In the genomic region with DNA sequence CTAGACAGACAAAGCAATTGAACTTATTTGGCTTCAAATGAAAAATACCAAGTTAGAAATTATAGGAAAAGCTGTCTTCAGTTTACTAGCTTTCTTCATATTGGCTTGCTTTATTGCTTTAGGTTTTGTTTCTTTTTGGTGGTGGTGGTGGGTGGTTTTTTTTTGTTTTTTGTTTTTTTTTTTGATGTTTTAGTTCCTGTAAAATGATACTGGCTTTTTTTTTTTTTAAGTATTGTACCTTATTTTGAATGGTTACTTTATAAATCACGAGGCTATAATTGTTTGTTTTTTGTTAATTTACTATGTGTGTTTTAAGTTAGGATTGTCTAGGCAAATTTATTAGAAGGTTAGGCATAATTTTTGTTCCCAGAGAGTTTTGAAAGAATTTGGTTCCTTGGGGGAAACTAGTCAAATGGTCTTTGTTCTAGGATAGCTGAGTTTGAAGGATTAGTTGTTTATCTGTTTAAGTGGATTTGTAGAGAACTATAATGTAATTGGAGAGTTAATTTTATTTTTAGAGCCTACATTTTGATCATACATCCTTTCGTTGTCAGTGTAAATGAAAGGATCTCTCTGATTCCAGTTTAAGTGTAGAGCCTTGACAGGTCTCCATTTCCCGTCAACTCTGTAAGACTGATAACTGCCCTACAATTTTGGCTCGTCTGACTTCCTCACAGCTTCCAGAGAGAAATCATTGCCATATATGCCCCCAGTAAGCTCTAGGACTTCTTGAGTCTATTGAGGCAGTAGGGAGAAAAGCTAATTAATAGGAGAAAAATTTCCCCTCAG, we compare ENCODE assay signal across 9 cellular contexts. TPM values are rescaled to one million over a fixed set of nuclear protein-coding genes. Genes with fewer than 3 reads are reported as not detected.
DNase-seq lines count a peak whose midpoint lies in the region; ATAC-seq, FAIRE-seq and TF ChIP-seq lines count a peak whose summit lies in the region.
"Had no signal": no experiment of that assay in that cellular context is flagged by ENCODE, and none has a peak within 500 bp of the region (broad histone marks: within the 10 kb centered on the region; RNA-seq: fewer than 3 reads in every experiment).

No MANE protein-coding gene starts in this region.

- H4K20me1 ChIP-seq in MM.1S (ENCODE audit: insufficient read depth, low read length), result peaks cover 40% of the 10 kb centered on the region

- H3F3A ChIP-seq in MM.1S (ENCODE audit: insufficient read depth, low read length), result peaks cover 32% of the 10 kb centered on the region

- H2AFZ ChIP-seq in MM.1S (ENCODE audit: low read length), result no peak overlapping the region

- peaks cover 12% of the 10 kb centered on the region; the same call in 1 of the 2 replicates for H3K4me1 ChIP-seq in MM.1S (ENCODE audit: low read length)

- peaks cover 0 to 4% of the 10 kb centered on the region in 2 donors for H3K36me3 Mint-ChIP-seq in CD14-positive monocyte
- peaks cover 35% of the 10 kb centered on the region for H3K36me3 Mint-ChIP-seq in central memory CD8-positive, alpha-beta T cell (ENCODE audit: insufficient read depth)
- peaks cover 18% of the 10 kb centered on the region for H3K36me3 Mint-ChIP-seq in natural killer cell treated with Interleukin-12 subunit alpha and Interleukin-12 subunit beta and Interleukin-15 and Interleukin-18, amount 100 ng/mL, for 72 hours

- peak overlapping the region; percentile 82 for H3K4me2 ChIP-seq in MM.1S (ENCODE audit: low read depth, low read length)

- H3K9me2 ChIP-seq in MM.1S (replicated peaks; ENCODE audit: insufficient read depth, low read length), result no peaks in the 10 kb centered on the region

- H3K9me3 Mint-ChIP-seq in CD14-positive monocyte, result peaks cover 0 to 5% (median 0%) of the 10 kb centered on the region in 7 donors
- no peaks in the 10 kb centered on the region for H3K9me3 Mint-ChIP-seq in central memory CD8-positive, alpha-beta T cell
- H3K9me3 Mint-ChIP-seq in natural killer cell treated with Interleukin-12 subunit alpha and Interleukin-12 subunit beta and Interleukin-15 and Interleukin-18, amount 100 ng/mL, for 72 hours, result no peaks in the 10 kb centered on the region

- peak overlapping the region; percentile 97 to 98 for H3K4me3 Mint-ChIP-seq in CD14-positive monocyte
- H3K4me3 Mint-ChIP-seq in central memory CD8-positive, alpha-beta T cell, result peak overlapping the region; percentile 98
- peak overlapping the region; percentile 98 for H3K4me3 Mint-ChIP-seq in natural killer cell treated with Interleukin-12 subunit alpha and Interleukin-12 subunit beta and Interleukin-15 and Interleukin-18, amount 100 ng/mL, for 72 hours

- FAIRE-seq in D721Med (lab: Jason Lieb, UNC), result no peak

- no peaks in the 10 kb centered on the region for H3K9me3 ChIP-seq in MM.1S (replicated peaks; ENCODE audit: insufficient read depth, low read length)

- H3K36me3 ChIP-seq in MM.1S (replicated peaks; ENCODE audit: insufficient read depth, low read length), result no peaks in the 10 kb centered on the region

- no peaks in the 10 kb centered on the region for H3K27me3 ChIP-seq in MM.1S (replicated peaks; ENCODE audit: insufficient read depth, low read length)

- DNase-seq in CD14-positive monocyte (ENCODE audit: low spot score) (no peak), MM.1S (no peak), NCI-H1105 treated with DMSO at 0.1 percent for 48 hours (lab: John Stamatoyannopoulos, UW) (no peak), T-helper 9 cell (no peak), D721Med (ENCODE audit: insufficient read length, low spot score) (no peak), amygdala (lab: John Stamatoyannopoulos, UW) (no peak)
- DNase-seq in central memory CD8-positive, alpha-beta T cell (ENCODE audit: low spot score in 2 of 2), result no peak
- DNase-seq in natural killer cell treated with Interleukin-12 subunit alpha and Interleukin-12 subunit beta and Interleukin-15 and Interleukin-18, amount 100 ng/mL, for 72 hours (ENCODE audit: low spot score), result no peak

- peak overlapping the region; percentile 37 to 100 (median 82) for H3K27ac Mint-ChIP-seq in CD14-positive monocyte
- H3K27ac Mint-ChIP-seq in central memory CD8-positive, alpha-beta T cell (ENCODE audit: low read depth), result peak overlapping the region; percentile 100
- peak overlapping the region; percentile 100 for H3K27ac Mint-ChIP-seq in natural killer cell treated with Interleukin-12 subunit alpha and Interleukin-12 subunit beta and Interleukin-15 and Interleukin-18, amount 100 ng/mL, for 72 hours

- intact Hi-C loops in CD14-positive monocyte (cut with micrococcal nuclease), result loop anchor here in 1 of 2 donors (10.0 kb wide), 1 partner anchor 73 kb away; no protein-coding TSS in a partner anchor

- peaks cover 47% of the 10 kb centered on the region for H3K4me1 Mint-ChIP-seq in CD14-positive monocyte
- H3K4me1 Mint-ChIP-seq in central memory CD8-positive, alpha-beta T cell, result peaks cover 57% of the 10 kb centered on the region
- peaks cover 45 to 50% of the 10 kb centered on the region in 2 donors for H3K4me1 Mint-ChIP-seq in natural killer cell treated with Interleukin-12 subunit alpha and Interleukin-12 subunit beta and Interleukin-15 and Interleukin-18, amount 100 ng/mL, for 72 hours (ENCODE audit: low read depth in 2 of 2)

- H3K9ac ChIP-seq in MM.1S (ENCODE audit: low read length), result peak overlapping the region; percentile 99

- H3K27me3 Mint-ChIP-seq in CD14-positive monocyte (ENCODE audit: low read depth in 3 of 3), result peaks cover 0 to 8% (median 4%) of the 10 kb centered on the region in 3 donors
- no peaks in the 10 kb centered on the region for H3K27me3 Mint-ChIP-seq in central memory CD8-positive, alpha-beta T cell
- no peaks in the 10 kb centered on the region for H3K27me3 Mint-ChIP-seq in natural killer cell treated with Interleukin-12 subunit alpha and Interleukin-12 subunit beta and Interleukin-15 and Interleukin-18, amount 100 ng/mL, for 72 hours

- H3K27ac ChIP-seq in MM.1S (ENCODE audit: low read length), result peak overlapping the region; percentile 98; the same call in 1 of the 2 replicates

- ATAC-seq in central memory CD8-positive, alpha-beta T cell (replicated peaks; ENCODE audit: extremely low read depth, poor library complexity, severe bottlenecking), result no peak
- ATAC-seq in natural killer cell treated with Interleukin-12 subunit alpha and Interleukin-12 subunit beta and Interleukin-15 and Interleukin-18, amount 100 ng/mL, for 72 hours, result no peak
- ATAC-seq: esophagus mucosa had no signal

- TF ChIP-seq CTCF in CD14-positive monocyte (IDR thresholded peaks at IDR 0.05) (no peak), MM.1S (IDR thresholded peaks at IDR 0.05; ENCODE audit: low read length) (no peak), D721Med (IDR thresholded peaks at IDR 0.05; ENCODE audit: insufficient read depth, missing control alignments) (no peak)

- H3K79me2 ChIP-seq in MM.1S (ENCODE audit: low read length), result peaks cover 94% of the 10 kb centered on the region

- peak overlapping the region; percentile 95 for H3K4me3 ChIP-seq in MM.1S (ENCODE audit: low read length)

RNA-seq across cellular contexts. Expression of gene KMT2E, which starts 3.5 kb away (rescaled TPM):
- polyA plus RNA-seq in CD14-positive monocyte, result 10 to 100 TPM; 33.1 to 58.0 TPM
- total RNA-seq in natural killer cell treated with Interleukin-12 subunit alpha and Interleukin-12 subunit beta and Interleukin-15 and Interleukin-18, amount 100 ng/mL, for 72 hours, result 100 to 1,000 TPM; 152 to 172 TPM
